In the genomic region with DNA sequence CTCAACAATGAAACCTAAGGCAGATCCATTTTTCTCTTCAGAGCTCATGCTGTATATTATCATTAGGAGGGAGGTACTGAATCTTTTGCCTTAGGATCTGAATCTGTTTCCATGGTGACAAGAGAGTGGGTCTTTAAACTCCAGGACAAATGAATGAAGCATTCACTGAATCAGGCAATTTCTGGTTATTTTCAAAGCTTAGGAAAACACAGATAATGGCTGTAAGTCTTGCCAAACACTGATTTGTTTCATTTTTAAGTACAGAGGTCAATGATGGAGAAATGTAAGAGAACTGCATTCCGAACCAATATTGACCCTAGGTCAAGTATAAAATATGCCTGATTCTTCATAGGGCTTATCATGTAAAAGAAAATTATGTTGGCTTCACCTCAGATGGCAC, we compare ENCODE assay signal across 21 cellular contexts.
"Had no signal": no experiment of that assay in that cellular context is flagged by ENCODE, and none has a peak within 500 bp of the region (broad histone marks: within the 10 kb centered on the region; RNA-seq: fewer than 3 reads in every experiment).

No MANE protein-coding gene starts in this region.

- DNase-seq: activated B cell treated with CpG ODN at 0.5 μM for 24 hours; activated CD4-positive, alpha-beta memory T cell treated with anti-CD3 and anti-CD28 coated beads for 36 hours; activated CD4-positive, alpha-beta T cell treated with anti-CD3 and anti-CD28 coated beads for 4 hours; activated T-cell treated with anti-CD3 and anti-CD28 coated beads for 4 hours; amygdala; caudate nucleus; colonic mucosa; gastrocnemius medialis; head of caudate nucleus; left lung; mammary epithelial cell; midbrain; retina; spleen; stimulated activated CD4-positive, alpha-beta T cell treated with anti-CD3 and anti-CD28 coated beads, Interleukin-4, amount 100 ng/mL, for 4 hours; transverse colon had no signal

- H3K27me3 Mint-ChIP-seq: activated B cell treated with CpG ODN at 0.5 μM for 24 hours; stimulated activated memory B cell treated with anti-CD40 and anti-IgM and Interleukin-4, amounts not matched to agents 10 μg/mL and 1 μg/mL and 100 μg/mL, for 72 hours had no signal

- H3K4me3 ChIP-seq: colonic mucosa, gastrocnemius medialis, left lung, spleen, transverse colon had no signal

- H3K4me3 Mint-ChIP-seq: activated B cell treated with CpG ODN at 0.5 μM for 24 hours; activated CD4-positive, alpha-beta memory T cell treated with anti-CD3 and anti-CD28 coated beads for 36 hours; activated naive CD8-positive, alpha-beta T cell; nephron; stimulated activated memory B cell treated with anti-CD40 and anti-IgM and Interleukin-4, amounts not matched to agents 10 μg/mL and 1 μg/mL and 100 μg/mL, for 72 hours; T-helper 2 cell treated with Interferon-gamma antibody and Interleukin-4, amounts not matched to agents 5 μg/mL and 100 μg/mL, for 36 hours had no signal

- H3K36me3 ChIP-seq: colonic mucosa, gastrocnemius medialis, left lung, spleen, transverse colon had no signal

- ATAC-seq: gastrocnemius medialis; left lung; stimulated activated memory B cell treated with anti-CD40 and anti-IgM and Interleukin-4, amounts not matched to agents 10 μg/mL and 1 μg/mL and 100 μg/mL, for 72 hours had no signal

- FAIRE-seq: keratinocyte had no signal

- H3K36me3 Mint-ChIP-seq: activated CD4-positive, alpha-beta memory T cell treated with anti-CD3 and anti-CD28 coated beads for 36 hours; activated naive CD8-positive, alpha-beta T cell; stimulated activated memory B cell treated with anti-CD40 and anti-IgM and Interleukin-4, amounts not matched to agents 10 μg/mL and 1 μg/mL and 100 μg/mL, for 72 hours had no signal

- H3K27ac Mint-ChIP-seq: activated B cell treated with CpG ODN at 0.5 μM for 24 hours; activated CD4-positive, alpha-beta memory T cell treated with anti-CD3 and anti-CD28 coated beads for 36 hours; activated naive CD8-positive, alpha-beta T cell; nephron; stimulated activated memory B cell treated with anti-CD40 and anti-IgM and Interleukin-4, amounts not matched to agents 10 μg/mL and 1 μg/mL and 100 μg/mL, for 72 hours; T-helper 2 cell treated with Interferon-gamma antibody and Interleukin-4, amounts not matched to agents 5 μg/mL and 100 μg/mL, for 36 hours had no signal

- H3K4me1 Mint-ChIP-seq: activated B cell treated with CpG ODN at 0.5 μM for 24 hours; nephron; stimulated activated memory B cell treated with anti-CD40 and anti-IgM and Interleukin-4, amounts not matched to agents 10 μg/mL and 1 μg/mL and 100 μg/mL, for 72 hours had no signal

- H3K27ac ChIP-seq: colonic mucosa, gastrocnemius medialis, left lung, transverse colon had no signal

- H3K27me3 ChIP-seq: colonic mucosa, gastrocnemius medialis, left lung, spleen, transverse colon had no signal

- H3K9me3 Mint-ChIP-seq: activated B cell treated with CpG ODN at 0.5 μM for 24 hours; activated CD4-positive, alpha-beta memory T cell treated with anti-CD3 and anti-CD28 coated beads for 36 hours; nephron; T-helper 2 cell treated with Interferon-gamma antibody and Interleukin-4, amounts not matched to agents 5 μg/mL and 100 μg/mL, for 36 hours had no signal

- H3K9me3 ChIP-seq: colonic mucosa, gastrocnemius medialis, left lung, spleen, transverse colon had no signal

- H3K4me1 ChIP-seq: colonic mucosa, gastrocnemius medialis, transverse colon had no signal
